ENCODE assay signal across 8 cellular contexts in the genomic region with DNA sequence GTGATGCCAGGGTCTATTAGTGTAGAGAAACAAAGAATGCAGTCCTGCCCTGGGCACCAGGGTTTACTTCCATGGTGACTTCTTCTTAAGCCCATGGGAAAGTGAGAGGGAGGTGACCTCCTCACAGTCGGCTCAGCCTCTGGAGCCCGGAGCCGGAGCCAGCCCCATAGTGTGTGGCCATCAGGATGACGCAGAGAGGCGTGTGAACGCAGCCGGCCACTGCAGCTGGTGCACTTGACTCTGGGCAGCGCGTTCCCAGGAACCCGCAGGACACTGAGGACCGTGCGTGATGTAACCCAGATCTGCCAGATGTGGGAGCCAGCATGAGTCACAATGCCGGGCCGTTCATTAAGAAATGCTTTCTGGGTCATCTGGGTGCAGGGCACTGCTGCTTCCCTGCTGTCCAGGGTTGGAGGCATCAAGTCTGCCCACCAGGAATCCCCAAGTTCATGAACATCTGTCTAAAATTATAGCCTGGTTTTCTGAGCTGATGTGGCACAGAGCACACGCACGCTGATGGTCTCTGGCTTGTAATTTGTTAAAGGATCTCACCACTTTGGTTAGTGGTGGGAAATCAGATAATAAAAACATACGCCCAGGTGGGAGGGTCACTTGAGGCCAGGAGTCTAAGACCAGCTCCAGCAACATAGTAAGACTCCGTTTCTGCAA.
DNase-seq lines count a peak whose midpoint lies in the region; ATAC-seq and TF ChIP-seq lines count a peak whose summit lies in the region.

No MANE protein-coding gene starts in this region.

- H3K9me3 ChIP-seq in left ventricle myocardium inferior (replicated peaks): peaks cover 7% of the 10 kb centered on the region

- intact Hi-C loops in left ventricle myocardium inferior (cut with micrococcal nuclease): no loop called here

- DNase-seq in HT-29 (ENCODE audit: low spot score) (peak; percentile 89), amniotic stem cell (lab: John Stamatoyannopoulos, UW) (peak; percentile 90), left ventricle myocardium inferior (peak; percentile 92), progenitor cell of endocrine pancreas (ENCODE audit: low spot score, unreplicated experiment) (peak; percentile 16), cortex of kidney (lab: John Stamatoyannopoulos, UW) (no peak)
- DNase-seq in activated naive CD4-positive, alpha-beta T cell treated with anti-CD3 and anti-CD28 coated beads, Interleukin-2, amount 50 U/mL, for 72 hours (ENCODE audit: low spot score in 2 of 2): no peak

- H3K36me3 ChIP-seq in ACC112 (ENCODE audit: insufficient read depth, low read length): no peaks in the 10 kb centered on the region
- H3K36me3 ChIP-seq in left ventricle myocardium inferior: no peaks in the 10 kb centered on the region

- no peaks in the 10 kb centered on the region for H3K79me2 ChIP-seq in ACC112 (ENCODE audit: control insufficient read depth, insufficient read depth, low read length, unreplicated experiment)

- H3K27ac ChIP-seq in ACC112 (ENCODE audit: low read depth, low read length) (peak overlapping the region; percentile 99), left ventricle myocardium inferior (replicated peaks) (peak overlapping the region; percentile 89)

- peaks cover 4% of the 10 kb centered on the region for H3K36me3 Mint-ChIP-seq in progenitor cell of endocrine pancreas (ENCODE audit: insufficient read depth)
- peaks cover 0 to 9% of the 10 kb centered on the region in 2 donors for H3K36me3 Mint-ChIP-seq in activated naive CD4-positive, alpha-beta T cell treated with anti-CD3 and anti-CD28 coated beads, Interleukin-2, amount 50 U/mL, for 72 hours

- TF ChIP-seq CTCF in left ventricle myocardium inferior (IDR thresholded peaks at IDR 0.05; ENCODE audit: borderline replicate concordance) (no peak), progenitor cell of endocrine pancreas (IDR thresholded peaks at IDR 0.05; ENCODE audit: unreplicated experiment) (no peak)

- peaks cover 6% of the 10 kb centered on the region for H3K9me3 Mint-ChIP-seq in progenitor cell of endocrine pancreas (ENCODE audit: low read depth)
- H3K9me3 Mint-ChIP-seq in activated naive CD4-positive, alpha-beta T cell treated with anti-CD3 and anti-CD28 coated beads, Interleukin-2, amount 50 U/mL, for 72 hours: peaks cover 3 to 5% of the 10 kb centered on the region in 2 donors

- H2AFZ ChIP-seq in ACC112 (ENCODE audit: low read length, unreplicated experiment): no peak overlapping the region

- no peak overlapping the region for H3K4me3 Mint-ChIP-seq in progenitor cell of endocrine pancreas (ENCODE audit: low read depth)

- no peaks in the 10 kb centered on the region for H3K27me3 Mint-ChIP-seq in progenitor cell of endocrine pancreas

- H3K4me1 ChIP-seq in ACC112 (ENCODE audit: control insufficient read depth, insufficient read depth, low read length, unreplicated experiment) (peaks cover 57% of the 10 kb centered on the region), left ventricle myocardium inferior (peaks cover 65% of the 10 kb centered on the region)

- H3K27ac Mint-ChIP-seq in progenitor cell of endocrine pancreas: peak overlapping the region; percentile 88
- peak overlapping the region in 1 of 2 donors; percentile 75 for H3K27ac Mint-ChIP-seq in activated naive CD4-positive, alpha-beta T cell treated with anti-CD3 and anti-CD28 coated beads, Interleukin-2, amount 50 U/mL, for 72 hours

- peaks cover 15% of the 10 kb centered on the region for H3K4me1 Mint-ChIP-seq in progenitor cell of endocrine pancreas (ENCODE audit: low read depth)

- H3K27me3 ChIP-seq in ACC112 (ENCODE audit: insufficient read depth, low read length) (no peaks in the 10 kb centered on the region), left ventricle myocardium inferior (ENCODE audit: low read depth) (no peaks in the 10 kb centered on the region)

- H3K4me3 ChIP-seq in ACC112 (ENCODE audit: low read depth, low read length): peak overlapping the region; percentile 74
- peak overlapping the region; percentile 57 for H3K4me3 ChIP-seq in left ventricle myocardium inferior

- ATAC-seq in HG03097 (IDR thresholded peaks at IDR 0.05; ENCODE audit: low FRiP score, unreplicated experiment): no peak
- no peak for ATAC-seq in activated naive CD4-positive, alpha-beta T cell treated with anti-CD3 and anti-CD28 coated beads, Interleukin-2, amount 50 U/mL, for 72 hours

Comparison
In these comparisons a context has a peak if more than half of its experiments do, and no peak if none do; other contexts are left out.
1. DNase-seq: peak in HT-29 (single experiment), amniotic stem cell (single experiment), left ventricle myocardium inferior (single experiment) and progenitor cell of endocrine pancreas (single experiment); none in activated naive CD4-positive, alpha-beta T cell treated with anti-CD3 and anti-CD28 coated beads, Interleukin-2, amount 50 U/mL, for 72 hours (0 of 2) and cortex of kidney (single experiment).